18 cellular contexts compared by ENCODE assay signal in genomic region chr10:18607979-18608378, GRCh38. TPM values are rescaled to one million over a fixed set of nuclear protein-coding genes. Genes with fewer than 3 reads are reported as not detected.
DNase-seq lines count a peak whose midpoint lies in the region; ATAC-seq and TF ChIP-seq lines count a peak whose summit lies in the region.
"Had no signal": no experiment of that assay in that cellular context is flagged by ENCODE, and none has a peak within 500 bp of the region (broad histone marks: within the 10 kb centered on the region; RNA-seq: fewer than 3 reads in every experiment).

No MANE protein-coding gene starts in this region.

- ATAC-seq in RWPE2 (ENCODE audit: low read depth) = peak; percentile 59
- ATAC-seq: WTC11 had no signal

- no peaks in the 10 kb centered on the region for H3K9me3 ChIP-seq in RWPE2 (ENCODE audit: severe bottlenecking)
- H3K9me3 ChIP-seq: BE2C, heart left ventricle, Peyer's patch had no signal

- H3K4me1 ChIP-seq in RWPE2 (ENCODE audit: insufficient read depth, poor library complexity, severe bottlenecking) = peaks cover 42% of the 10 kb centered on the region
- H3K4me1 ChIP-seq: parathyroid adenoma had no signal

- peaks cover 50% of the 10 kb centered on the region for H3K4me1 Mint-ChIP-seq in HFFc6 (ENCODE audit: low read depth)
- H3K4me1 Mint-ChIP-seq: WTC11 had no signal

- H3K36me3 Mint-ChIP-seq in HFFc6 (ENCODE audit: low read depth) = no peaks in the 10 kb centered on the region; the same call in 1 of the 2 replicates

- H3K27ac Mint-ChIP-seq in HFFc6 = peak overlapping the region; percentile 64
- H3K27ac Mint-ChIP-seq: activated naive CD4-positive, alpha-beta T cell treated with anti-CD3 and anti-CD28 coated beads, Interleukin-2, amount 50 U/mL, for 24 hours; WTC11 had no signal

- no peaks in the 10 kb centered on the region for H3K9me3 Mint-ChIP-seq in HFFc6
- H3K9me3 Mint-ChIP-seq: activated naive CD4-positive, alpha-beta T cell treated with anti-CD3 and anti-CD28 coated beads, Interleukin-2, amount 50 U/mL, for 24 hours; WTC11 had no signal

- H3K4me3 Mint-ChIP-seq in HFFc6 = 0 out of 2 replicates have a peak overlapping the region, but pooled peaks have one; percentile 19
- H3K4me3 Mint-ChIP-seq: activated naive CD4-positive, alpha-beta T cell treated with anti-CD3 and anti-CD28 coated beads, Interleukin-2, amount 50 U/mL, for 24 hours; WTC11 had no signal

- H3K4me3 ChIP-seq in RWPE2 (ENCODE audit: severe bottlenecking) (no peak overlapping the region), fibroblast of mammary gland (ENCODE audit: control insufficient read depth, low read depth, low read length) (no peak overlapping the region)
- H3K4me3 ChIP-seq: heart left ventricle, Peyer's patch had no signal

- DNase-seq in ELR (ENCODE audit: low read depth) (peak; percentile 66), HFFc6 (peak; percentile 3), RWPE2 (ENCODE audit: low spot score) (no peak), fibroblast of mammary gland (ENCODE audit: low read depth) (peak; percentile 29), GM19238 (ENCODE audit: insufficient read length, low spot score) (no peak), globus pallidus (ENCODE audit: low spot score) (no peak), COR-L47 (lab: John Stamatoyannopoulos, UW) (no peak)
- no peak for DNase-seq in stimulated activated CD8-positive, alpha-beta memory T cell treated with anti-CD3 and anti-CD28 coated beads, Interleukin-4, amount 100 ng/mL, for 48 hours
- DNase-seq: DMS153, H7, islet precursor cell, T-helper 1 cell had no signal

- no peaks in the 10 kb centered on the region for H3K27me3 Mint-ChIP-seq in HFFc6 (ENCODE audit: insufficient read depth)
- H3K27me3 Mint-ChIP-seq: activated naive CD4-positive, alpha-beta T cell treated with anti-CD3 and anti-CD28 coated beads, Interleukin-2, amount 50 U/mL, for 24 hours had no signal

- TF ChIP-seq CTCF in HFFc6 (IDR thresholded peaks at IDR 0.05) (no peak), RWPE2 (IDR thresholded peaks at IDR 0.05; ENCODE audit: poor library complexity, severe bottlenecking) (no peak), fibroblast of mammary gland (conservative IDR thresholded peaks at IDR 0.05; ENCODE audit: control insufficient read depth, insufficient read depth, low read depth, low read length) (no peak)

- peaks cover 32% of the 10 kb centered on the region for H3K36me3 ChIP-seq in RWPE2 (ENCODE audit: low read depth)
- H3K36me3 ChIP-seq: Peyer's patch had no signal

- H3K27me3 ChIP-seq in RWPE2 (ENCODE audit: insufficient read depth, poor library complexity, severe bottlenecking) = no peaks in the 10 kb centered on the region
- H3K27me3 ChIP-seq: BE2C, heart left ventricle, Peyer's patch had no signal

- peak overlapping the region; percentile 72 for H3K27ac ChIP-seq in RWPE2 (ENCODE audit: poor library complexity, severe bottlenecking)
- H3K27ac ChIP-seq: parathyroid adenoma had no signal

RNA-seq across cellular contexts. Expression of gene NSUN6, which starts 43.4 kb away (rescaled TPM):
- total RNA-seq in HFFc6 (2021; fragmentation: NEBNext Ultra II Directional; extraction: Animal tissue kit (Norgen Biotek cat#: 25700)) = 1 to 10 TPM; 3.7 to 6.0 (median 5.3) TPM

RNA-seq across cellular contexts. Expression of gene ARL5B, which starts 51.3 kb away (rescaled TPM):
- total RNA-seq in HFFc6 (2021; fragmentation: NEBNext Ultra II Directional; extraction: Animal tissue kit (Norgen Biotek cat#: 25700)) = 1 to 10 TPM; 6.9 to 9.0 (median 8.7) TPM

Comparison
In these comparisons a context has a peak if more than half of its experiments do, and no peak if none do; other contexts are left out.
1. DNase-seq: peak in ELR (single experiment), HFFc6 (single experiment) and fibroblast of mammary gland (single experiment); none in RWPE2 (single experiment), GM19238 (single experiment), stimulated activated CD8-positive, alpha-beta memory T cell treated with anti-CD3 and anti-CD28 coated beads, Interleukin-4, amount 100 ng/mL, for 48 hours (single experiment), globus pallidus (single experiment) and COR-L47 (single experiment).